In the genomic region with DNA sequence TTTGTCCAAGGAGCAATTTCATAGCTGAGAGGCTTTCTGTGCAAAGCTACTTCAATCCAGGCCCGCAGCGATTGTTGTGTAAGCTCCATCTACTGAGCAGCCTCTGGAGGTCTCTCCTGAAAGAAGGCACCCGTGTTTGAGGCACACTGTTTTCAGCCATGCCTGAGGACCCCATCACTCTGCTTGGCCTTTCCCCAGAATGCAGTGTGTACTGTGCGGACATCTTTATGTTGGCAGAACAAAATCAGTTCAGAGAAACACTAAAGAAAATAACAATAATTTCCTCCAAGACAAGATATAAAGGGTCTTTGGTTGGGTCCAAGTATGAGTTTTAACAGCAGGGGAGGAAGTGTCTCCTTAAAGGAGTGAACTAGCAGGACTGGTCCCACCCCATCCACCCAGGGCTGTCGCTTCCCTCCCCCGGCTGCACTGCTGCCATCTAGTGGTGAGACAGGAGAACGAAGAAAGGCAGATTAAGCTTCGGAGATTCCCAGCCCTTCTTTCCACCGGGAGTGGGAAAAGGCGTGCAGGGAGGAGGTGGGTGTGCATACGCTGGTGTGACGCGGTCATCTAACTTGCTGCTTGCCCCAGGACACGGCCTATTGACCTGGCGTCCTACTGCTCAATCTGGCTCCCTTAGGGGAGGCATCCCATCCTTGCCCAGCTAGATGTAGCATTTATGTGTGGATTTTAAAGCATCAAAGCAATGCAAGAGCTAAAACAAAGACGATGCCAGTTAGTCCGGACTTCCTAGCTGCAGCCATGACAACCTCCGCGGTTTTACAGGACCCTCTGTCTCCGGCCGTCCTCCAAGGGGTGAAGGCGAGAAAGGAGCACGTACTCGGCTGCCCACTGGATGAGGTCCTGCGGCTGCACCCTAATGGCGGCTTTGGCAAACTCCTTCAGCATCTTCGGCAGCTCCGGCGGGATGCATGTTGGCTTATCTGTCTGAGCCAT, we compare ENCODE assay signal across 8 cellular contexts. TPM values are rescaled to one million over a fixed set of nuclear protein-coding genes. Genes with fewer than 3 reads are reported as not detected.
DNase-seq lines count a peak whose midpoint lies in the region; ATAC-seq, FAIRE-seq and TF ChIP-seq lines count a peak whose summit lies in the region.
"Not testable (repeated sequence)": the region's sequence is repeated elsewhere in the genome, so short reads cannot be mapped to it uniquely, and the experiment has no call there.

No MANE protein-coding gene starts in this region.

- TF ChIP-seq POLR2A in A549 (IDR thresholded peaks at IDR 0.05; ENCODE audit: low read length): not testable (repeated sequence)

- H3K79me2 ChIP-seq in PC-3 (ENCODE audit: low read length): not testable (repeated sequence)

- H3K9ac ChIP-seq in PC-3 (ENCODE audit: low read length): not testable (repeated sequence)

- WGBS in A549 (ENCODE audit: missing lambda C conversion rate): 10% methylated on average over 27 of the region's 29 CpGs

- not testable (repeated sequence) for H3K27me3 ChIP-seq in GM06990 (replicated peaks; ENCODE audit: control insufficient read depth, insufficient read depth, low read length)
- H3K27me3 ChIP-seq in PC-3 (ENCODE audit: low read length): peaks cover 45% of the 10 kb centered on the region

- TF ChIP-seq RAD21 in A549 (conservative IDR thresholded peaks at IDR 0.05 in 1 of 2, IDR thresholded peaks at IDR 0.05 in 1 of 2): peak; percentile 56

- not testable (repeated sequence) for H3K4me1 ChIP-seq in A549; PC-3 (ENCODE audit: insufficient read depth, low read length)

- FAIRE-seq in A549 (lab: Jason Lieb, UNC): not testable (repeated sequence)

- not testable (repeated sequence) for BruUV-seq in PC-3 (replicated peaks; lab: Mats Ljungman, UMichigan)

- CTCF ChIA-PET in A549 (lab: Yijun Ruan, JAX): interaction anchor here (0.9 to 1.8 kb wide), 6 partner anchors 8 to 338 kb away, joined by 3 to 9 read pairs (median 4); no protein-coding TSS in a partner anchor
- CTCF ChIA-PET in PC-3 (lab: Charles Lee): interaction anchor here (1.3 kb wide), 1 partner anchor 327 kb away, joined by 4 read pairs; no protein-coding TSS in a partner anchor

- H3K9me3 ChIP-seq in A549: peaks cover 18% of the 10 kb centered on the region
- not testable (repeated sequence) for H3K9me3 ChIP-seq in PC-3 (ENCODE audit: low read length)

- H3K4me3 ChIP-seq in A549: peak overlapping the region; percentile 46
- not testable (repeated sequence) for H3K4me3 ChIP-seq in GM06990 (replicated peaks; ENCODE audit: low read depth, low read length)
- H3K4me3 ChIP-seq in PC-3 (ENCODE audit: low read length): peak overlapping the region; percentile 50
- peak overlapping the region; percentile 37 for H3K4me3 ChIP-seq in epithelial cell of proximal tubule (ENCODE audit: low read depth, low read length)

- not testable (repeated sequence) for H3F3A ChIP-seq in PC-3 (ENCODE audit: low read length, unreplicated experiment)

- H3K4me2 ChIP-seq in A549 (peak overlapping the region; percentile 85), PC-3 (ENCODE audit: low read length) (peak overlapping the region; percentile 77)

- H2AFZ ChIP-seq in PC-3 (ENCODE audit: low read length): peak overlapping the region; percentile 65

- H4K20me1 ChIP-seq in PC-3 (ENCODE audit: low read length): not testable (repeated sequence)

- POLR2A ChIA-PET in A549 (lab: Yijun Ruan, JAX): not testable (repeated sequence)
- POLR2A ChIA-PET in PC-3 (lab: Charles Lee; ENCODE audit: unreplicated experiment): interaction anchor here (0.7 kb wide), 1 partner anchor 39 kb away, joined by 3 read pairs; no protein-coding TSS in a partner anchor

- ATAC-seq in A549 (peak; percentile 91 to 98), PC-3 (peak; percentile 98)

- not testable (repeated sequence) for TF ChIP-seq EP300 in A549 (IDR thresholded peaks at IDR 0.05)

- H3K9me2 ChIP-seq in PC-3 (replicated peaks; ENCODE audit: low read length): not testable (repeated sequence)

- peak overlapping the region in 1 of 2 experiments; percentile 12; a peak in 2 of 6 replicates for H3K27ac ChIP-seq in A549
- H3K27ac ChIP-seq in PC-3 (ENCODE audit: low read length): not testable (repeated sequence)

- intact Hi-C loops in PC-3 (cut with micrococcal nuclease): loop anchor here (2.0 to 5.0 kb wide), 2 partner anchors 248 to 327 kb away; no protein-coding TSS in a partner anchor

- DNase-seq in A549 (ENCODE audit: low read depth in 1 of 2, low spot score in 1 of 2) (peak; percentile 38 to 44), M059J (ENCODE audit: low read depth) (peak; percentile 64), PC-3 (peak; percentile 67), activated gamma-delta T cell treated with Interleukin-2 at 50 U/mL for 16 hours (peak; percentile 16), kidney tubule cell (ENCODE audit: low spot score) (peak; percentile 48), renal cortical epithelial cell (ENCODE audit: low read depth) (peak; percentile 17)
- DNase-seq in GM06990 (ENCODE audit: extremely low read depth, insufficient read length); epithelial cell of proximal tubule (ENCODE audit: low read depth): not testable (repeated sequence)

- not testable (repeated sequence) for H3K36me3 ChIP-seq in GM06990 (ENCODE audit: control insufficient read depth, insufficient read depth, low read length); PC-3 (ENCODE audit: low read depth, low read length)

- TF ChIP-seq CTCF in A549 (IDR thresholded peaks at IDR 0.05) (peak; percentile 64), GM06990 (IDR thresholded peaks at IDR 0.05; ENCODE audit: insufficient read depth, low read length, poor library complexity, severe bottlenecking) (peak; percentile 66), PC-3 (conservative IDR thresholded peaks at IDR 0.05; ENCODE audit: low read depth, low read length) (peak; percentile 73), epithelial cell of proximal tubule (conservative IDR thresholded peaks at IDR 0.05; ENCODE audit: low read depth, low read length) (peak; percentile 66)

TF ChIP-seq in A549, 52 proteins besides CTCF, POLR2A, EP300 and RAD21:
- TF ChIP-seq SMC3 (IDR thresholded peaks at IDR 0.05) (peak; percentile 51), CBX8 (IDR thresholded peaks at IDR 0.05) (0 out of 2 replicates have a peak, but pooled peaks have one; percentile 38), MAX (IDR thresholded peaks at IDR 0.05) (0 out of 2 replicates have a peak, but pooled peaks have one; percentile 24)

RNA-seq across cellular contexts. Expression of gene ROPN1, which starts 12.1 kb away (rescaled TPM):
- not detected in 2 replicates for polyA plus RNA-seq in A549 (2011; rRNA removed)
- polyA plus RNA-seq in A549 (2012; cell fraction: cytosol; rRNA removed): not detected in 2 replicates
- not detected in 2 replicates for polyA plus RNA-seq in A549 (2012; cell fraction: nucleus; rRNA removed)
- not detected in 3 replicates for polyA plus RNA-seq in A549 (2017; fragmentation: RNase III; extraction: RNeasy Plus Mini Kit Qiagen cat#74134 plus additional on column Dnase treatment)
- not detected in 2 replicates for polyA minus RNA-seq in A549 (2011; rRNA and poly(A)+ RNA removed)
- not detected in 2 replicates for total RNA-seq in M059J (2014; rRNA removed; shearing (Covaris generic))
- not detected in 2 replicates for total RNA-seq in PC-3 (2014; rRNA removed)
- not detected in 2 replicates for total RNA-seq in epithelial cell of proximal tubule
- total RNA-seq in renal cortical epithelial cell: not detected in 2 replicates

RNA-seq across cellular contexts. Expression of gene CCDC14, which starts 18.8 kb away (rescaled TPM):
- 71.4 and 111 TPM in 2 replicates for polyA plus RNA-seq in A549 (2011; rRNA removed)
- polyA plus RNA-seq in A549 (2012; cell fraction: cytosol; rRNA removed): 28.8 and 32.7 TPM in 2 replicates
- 101 and 102 TPM in 2 replicates for polyA plus RNA-seq in A549 (2012; cell fraction: nucleus; rRNA removed)
- polyA plus RNA-seq in A549 (2017; fragmentation: RNase III; extraction: RNeasy Plus Mini Kit Qiagen cat#74134 plus additional on column Dnase treatment): 28.8 to 31.7 TPM (median 29.3 TPM) in 3 replicates
- 56.4 and 65.7 TPM in 2 replicates for polyA minus RNA-seq in A549 (2011; rRNA and poly(A)+ RNA removed)
- total RNA-seq in M059J (2014; rRNA removed; shearing (Covaris generic)): 42.8 and 59.8 TPM in 2 replicates
- total RNA-seq in PC-3 (2014; rRNA removed): 40.9 and 62.6 TPM in 2 replicates
- total RNA-seq in epithelial cell of proximal tubule: 41.4 and 41.9 TPM in 2 replicates
- total RNA-seq in renal cortical epithelial cell: 28.3 and 60.4 TPM in 2 replicates

RNA-seq across cellular contexts. Expression of gene KALRN, which starts 53.4 kb away (rescaled TPM):
- 2.2 and 2.9 TPM in 2 replicates for polyA plus RNA-seq in A549 (2011; rRNA removed)
- 1.2 and 1.5 TPM in 2 replicates for polyA plus RNA-seq in A549 (2012; cell fraction: cytosol; rRNA removed)
- 1.3 and 2.2 TPM in 2 replicates for polyA plus RNA-seq in A549 (2012; cell fraction: nucleus; rRNA removed)
- polyA plus RNA-seq in A549 (2017; fragmentation: RNase III; extraction: RNeasy Plus Mini Kit Qiagen cat#74134 plus additional on column Dnase treatment): 1.0 to 1.5 TPM (median 1.1 TPM) in 3 replicates
- polyA minus RNA-seq in A549 (2011; rRNA and poly(A)+ RNA removed): 6.4 and 7.5 TPM in 2 replicates
- total RNA-seq in M059J (2014; rRNA removed; shearing (Covaris generic)): 6.2 and 14.1 TPM in 2 replicates
- total RNA-seq in PC-3 (2014; rRNA removed): 9.9 and 13.0 TPM in 2 replicates
- total RNA-seq in epithelial cell of proximal tubule: 4.1 and 9.2 TPM in 2 replicates
- total RNA-seq in renal cortical epithelial cell: 3.5 and 19.1 TPM in 2 replicates
